Comparison of ENCODE assay signal across 22 cellular contexts in genomic region chr11:117898059-117898458, GRCh38. TPM values are rescaled to one million over a fixed set of nuclear protein-coding genes. Genes with fewer than 3 reads are reported as not detected.
DNase-seq lines count a peak whose midpoint lies in the region; ATAC-seq, FAIRE-seq and TF ChIP-seq lines count a peak whose summit lies in the region.
"Had no signal": no experiment of that assay in that cellular context is flagged by ENCODE, and none has a peak within 500 bp of the region (broad histone marks: within the 10 kb centered on the region; RNA-seq: fewer than 3 reads in every experiment).

No MANE protein-coding gene starts in this region.

- no peak for FAIRE-seq in HepG2 (lab: Jason Lieb, UNC)
- FAIRE-seq: GM19239, RCC 7860 had no signal

- POLR2A ChIA-PET in HepG2 (lab: Yijun Ruan, JAX), result no interaction called here

- peak; percentile 21 for DNase-seq in activated effector memory CD4-positive, alpha-beta T cell treated with anti-CD3 and anti-CD28 coated beads, Interleukin-2, amount 50 U/mL, for 16 hours
- no peak for DNase-seq in activated effector memory CD4-positive, alpha-beta T cell treated with Interleukin-2 at 50 U/mL for 16 hours
- DNase-seq in HepG2 (ENCODE audit: low spot score), result no peak
- peak; percentile 6 to 9 for DNase-seq in uterus
- DNase-seq in T-helper 9 cell, result no peak
- DNase-seq: Calu3, H9, IMR-90, Kasumi-1, MM.1S, NCI-H1694, NCI-H2171 treated with DMSO at 0.1 percent for 48 hours, NCI-H510A, NCI-H82, SHP77, SK-N-SH had no signal

- in situ Hi-C loops in HepG2 (cut with HindIII; ENCODE audit: extremely low pct_ligation_motif_present, low pct_unique_long_range_greater_than_20kb), result no loop called here

- H3K9ac ChIP-seq in OCI-LY3 (ENCODE audit: low read length) (no peak overlapping the region), HepG2 (ENCODE audit: insufficient read depth, low read depth, low read length) (no peak overlapping the region)
- H3K9ac ChIP-seq: SK-N-SH had no signal

- no peak overlapping the region for H2AFZ ChIP-seq in OCI-LY3 (ENCODE audit: low read depth, low read length)
- H2AFZ ChIP-seq in HepG2 (ENCODE audit: low read length), result no peak overlapping the region

- no peak overlapping the region for H3K4me3 ChIP-seq in OCI-LY3 (ENCODE audit: low read length)
- H3K4me3 ChIP-seq in HepG2 (replicated peaks in 1 of 3; ENCODE audit: insufficient read depth in 1 of 3, low read depth in 2 of 3, low read length in 3 of 3), result no peak overlapping the region
- no peak overlapping the region for H3K4me3 ChIP-seq in uterus

- intact Hi-C loops in HepG2 (cut with micrococcal nuclease; ENCODE audit: unreplicated experiment) (no loop called here), uterus (cut with DNase I; ENCODE audit: low total_unique reads) (no loop called here)

- CTCF ChIA-PET in HepG2 (lab: Yijun Ruan, JAX; ENCODE audit: low intra/inter-chr PET ratio, low total read pairs), result no interaction called here

- TF ChIP-seq EP300 in HepG2 (IDR thresholded peaks at IDR 0.05; ENCODE audit: low read depth in 2 of 2, low read length in 2 of 2) (no peak), HepG2 (CRISPR knock-in tag; IDR thresholded peaks at IDR 0.05; ENCODE audit: borderline replicate concordance) (no peak)

- H3K9me3 ChIP-seq in OCI-LY3 (ENCODE audit: insufficient read depth, low read length) (no peaks in the 10 kb centered on the region), HepG2 (ENCODE audit: low read length) (no peaks in the 10 kb centered on the region), uterus (no peaks in the 10 kb centered on the region)
- H3K9me3 ChIP-seq: SK-N-SH had no signal

- 0 out of 2 replicates have a peak overlapping the region, but pooled peaks have one; percentile 65 for H3K4me2 ChIP-seq in OCI-LY3 (ENCODE audit: low read length)
- H3K4me2 ChIP-seq in HepG2 (ENCODE audit: low read depth, low read length), result no peak overlapping the region
- H3K4me2 ChIP-seq: SK-N-SH had no signal

- H3K27me3 ChIP-seq in OCI-LY3 (ENCODE audit: low read depth, low read length) (no peaks in the 10 kb centered on the region), HepG2 (ENCODE audit: control insufficient read depth in 1 of 2, insufficient read depth in 2 of 2, low read length in 2 of 2) (peaks cover 2 to 40% of the 10 kb centered on the region in 2 experiments; a peak in 3 of 5 replicates), uterus (no peaks in the 10 kb centered on the region)

- H3K79me2 ChIP-seq in OCI-LY3 (ENCODE audit: low read length) (no peaks in the 10 kb centered on the region; the same call in 1 of the 2 replicates), HepG2 (ENCODE audit: insufficient read depth, low read length) (no peaks in the 10 kb centered on the region)

- H3K4me1 ChIP-seq in OCI-LY3 (ENCODE audit: low read length) (peaks cover 40% of the 10 kb centered on the region), HepG2 (ENCODE audit: insufficient read depth, low read length) (no peaks in the 10 kb centered on the region), uterus (no peaks in the 10 kb centered on the region)

- TF ChIP-seq RAD21 in HepG2 (CRISPR knock-in tag; IDR thresholded peaks at IDR 0.05), result no peak

- ATAC-seq in HepG2 (no peak), HG03196 (IDR thresholded peaks at IDR 0.05; ENCODE audit: unreplicated experiment) (no peak)

- no peaks in the 10 kb centered on the region for H4K20me1 ChIP-seq in OCI-LY3 (ENCODE audit: insufficient read depth, low read length)
- no peaks in the 10 kb centered on the region for H4K20me1 ChIP-seq in HepG2 (ENCODE audit: insufficient read depth, low read length)

- TF ChIP-seq CTCF in OCI-LY3 (IDR thresholded peaks at IDR 0.05; ENCODE audit: low read depth, low read length) (no peak), HepG2 (CRISPR knock-in tag; IDR thresholded peaks at IDR 0.05) (no peak), uterus (IDR thresholded peaks at IDR 0.05) (no peak)

- TF ChIP-seq POLR2A in HepG2 (IDR thresholded peaks at IDR 0.05; ENCODE audit: insufficient read depth in 1 of 2, low read depth in 2 of 2, low read length in 2 of 2) (no peak), uterus (IDR thresholded peaks at IDR 0.05) (no peak)

- no peak overlapping the region for H3K27ac ChIP-seq in OCI-LY3 (ENCODE audit: low read length)
- H3K27ac ChIP-seq in HepG2 (ENCODE audit: extremely low read length, insufficient read depth, low read length), result no peak overlapping the region
- H3K27ac ChIP-seq in uterus, result no peak overlapping the region

- no TSS peak for BruUV-seq in HepG2 (replicated peaks; lab: Mats Ljungman, UMichigan)

- 0% methylated on average over 1 of the region's 4 CpGs for WGBS in HepG2 (ENCODE audit: low lambda C conversion rate)

- no peaks in the 10 kb centered on the region for H3K36me3 ChIP-seq in OCI-LY3 (replicated peaks; ENCODE audit: low read depth, low read length)
- no peaks in the 10 kb centered on the region for H3K36me3 ChIP-seq in HepG2 (replicated peaks in 1 of 2; ENCODE audit: control insufficient read depth in 1 of 2, insufficient read depth in 2 of 2, low read length in 2 of 2)
- H3K36me3 ChIP-seq in uterus, result no peaks in the 10 kb centered on the region

TF ChIP-seq in HepG2, 621 proteins besides CTCF, POLR2A, EP300 and RAD21:
- TF ChIP-seq MNT (IDR thresholded peaks at IDR 0.05) (peak; percentile 76), ZNF33A (CRISPR knock-in tag; IDR thresholded peaks at IDR 0.05; ENCODE audit: borderline replicate concordance) (no peak), ZNF331 (CRISPR knock-in tag; IDR thresholded peaks at IDR 0.05) (no peak)
TF ChIP-seq in HepG2: peak in this region for 1.

RNA-seq across cellular contexts. Expression of gene FXYD6, which starts 21.6 kb away (rescaled TPM):
- total RNA-seq in HepG2 (2016; rRNA removed; fragmentation: Illumina TruSeq; extraction: Trizol), result not detected in 2 replicates
- not detected in 2 replicates for total RNA-seq in HepG2 (2016; cell fraction: cytosol; rRNA removed; fragmentation: Illumina TruSeq; extraction: Trizol; ENCODE audit: low read depth)
- not detected in 2 replicates for total RNA-seq in HepG2 (2016; cell fraction: insoluble cytoplasmic fraction; rRNA removed; fragmentation: Illumina TruSeq; extraction: Trizol)
- total RNA-seq in HepG2 (2016; cell fraction: membrane; rRNA removed; fragmentation: Illumina TruSeq; extraction: Trizol), result not detected in 2 replicates
- not detected in 2 replicates for total RNA-seq in HepG2 (2016; cell fraction: nucleus; rRNA removed; fragmentation: Illumina TruSeq; extraction: Trizol)
- not detected in 2 replicates for polyA plus RNA-seq in HepG2 (2011; rRNA removed)
- polyA plus RNA-seq in HepG2 (2011; cell fraction: cytosol; rRNA removed), result not detected in 2 replicates
- polyA plus RNA-seq in HepG2 (2011; cell fraction: nucleus; rRNA removed), result not detected in 2 replicates
- polyA plus RNA-seq in HepG2 (2012), result not detected in 2 replicates
- not detected in 2 replicates for polyA plus RNA-seq in HepG2 (2016; cell fraction: cytosol; fragmentation: Illumina TruSeq; extraction: Trizol; ENCODE audit: low read depth)
- not detected in 2 replicates for polyA plus RNA-seq in HepG2 (2016; cell fraction: insoluble cytoplasmic fraction; fragmentation: Illumina TruSeq; extraction: Trizol; ENCODE audit: low read depth)
- polyA plus RNA-seq in HepG2 (2016; cell fraction: membrane; fragmentation: Illumina TruSeq; extraction: Trizol; ENCODE audit: low read depth), result not detected in 2 replicates
- polyA plus RNA-seq in HepG2 (2016; cell fraction: nucleus; fragmentation: Illumina TruSeq; extraction: Trizol; ENCODE audit: insufficient read depth, low read depth), result not detected in 2 replicates
- polyA minus RNA-seq in HepG2 (2011; rRNA and poly(A)+ RNA removed; ENCODE audit: low replicate concordance), result not detected in 2 replicates
- polyA minus RNA-seq in HepG2 (2011; cell fraction: cytosol; rRNA and poly(A)+ RNA removed), result not detected in 2 replicates
- polyA minus RNA-seq in HepG2 (2011; cell fraction: nucleus; rRNA and poly(A)+ RNA removed), result not detected in 2 replicates
- total RNA-seq in uterus, result 100 to 1,000 TPM in 3 of 4 donors, 10 to 100 TPM in 1; 85.3 to 307 (median 192) TPM
- total RNA-seq: CD4-positive, alpha-beta T cell; HT-29; IMR-90 had no signal

RNA-seq across cellular contexts. Expression of gene TMPRSS13, which starts 31.1 kb away (rescaled TPM):
- total RNA-seq in HepG2 (2016; rRNA removed; fragmentation: Illumina TruSeq; extraction: Trizol) (not detected in 2 replicates), uterus (under 1 TPM in 3 of 4 donors, not detected in 1; 0.15 to 0.90 (median 0.51) TPM)
- total RNA-seq in HepG2 (2016; cell fraction: cytosol; rRNA removed; fragmentation: Illumina TruSeq; extraction: Trizol; ENCODE audit: low read depth), result not detected in 2 replicates
- not detected in 2 replicates for total RNA-seq in HepG2 (2016; cell fraction: insoluble cytoplasmic fraction; rRNA removed; fragmentation: Illumina TruSeq; extraction: Trizol)
- not detected in 2 replicates for total RNA-seq in HepG2 (2016; cell fraction: membrane; rRNA removed; fragmentation: Illumina TruSeq; extraction: Trizol)
- total RNA-seq in HepG2 (2016; cell fraction: nucleus; rRNA removed; fragmentation: Illumina TruSeq; extraction: Trizol), result not detected in 2 replicates
- not detected in 2 replicates for polyA plus RNA-seq in HepG2 (2011; rRNA removed)
- polyA plus RNA-seq in HepG2 (2011; cell fraction: cytosol; rRNA removed), result not detected in 2 replicates
- not detected in 2 replicates for polyA plus RNA-seq in HepG2 (2011; cell fraction: nucleus; rRNA removed)
- polyA plus RNA-seq in HepG2 (2012), result not detected in 2 replicates
- not detected in 2 replicates for polyA plus RNA-seq in HepG2 (2016; cell fraction: cytosol; fragmentation: Illumina TruSeq; extraction: Trizol; ENCODE audit: low read depth)
- polyA plus RNA-seq in HepG2 (2016; cell fraction: insoluble cytoplasmic fraction; fragmentation: Illumina TruSeq; extraction: Trizol; ENCODE audit: low read depth), result not detected in 2 replicates
- polyA plus RNA-seq in HepG2 (2016; cell fraction: membrane; fragmentation: Illumina TruSeq; extraction: Trizol; ENCODE audit: low read depth), result not detected in 2 replicates
- polyA plus RNA-seq in HepG2 (2016; cell fraction: nucleus; fragmentation: Illumina TruSeq; extraction: Trizol; ENCODE audit: insufficient read depth, low read depth), result not detected in 2 replicates
- polyA minus RNA-seq in HepG2 (2011; rRNA and poly(A)+ RNA removed; ENCODE audit: low replicate concordance), result not detected in 2 replicates
- not detected in 2 replicates for polyA minus RNA-seq in HepG2 (2011; cell fraction: cytosol; rRNA and poly(A)+ RNA removed)
- polyA minus RNA-seq in HepG2 (2011; cell fraction: nucleus; rRNA and poly(A)+ RNA removed), result not detected in 2 replicates
- total RNA-seq: IMR-90 had no signal
- polyA plus RNA-seq: IMR-90, SK-N-SH had no signal

Comparison
In these comparisons a context has a peak if more than half of its experiments do, and no peak if none do; other contexts are left out.
1. DNase-seq: peak in activated effector memory CD4-positive, alpha-beta T cell treated with anti-CD3 and anti-CD28 coated beads, Interleukin-2, amount 50 U/mL, for 16 hours (single experiment) and uterus (2 of 2); none in activated effector memory CD4-positive, alpha-beta T cell treated with Interleukin-2 at 50 U/mL for 16 hours (single experiment), HepG2 (single experiment) and T-helper 9 cell (single experiment).
2. RNA of gene FXYD6, which starts 21.6 kb away (total RNA-seq): 85.3 to 307 TPM in uterus; not detected in HepG2; every median in the first group is over 10 times any median in the second.